Comparison of ENCODE assay signal across 9 cellular contexts in the genomic region with DNA sequence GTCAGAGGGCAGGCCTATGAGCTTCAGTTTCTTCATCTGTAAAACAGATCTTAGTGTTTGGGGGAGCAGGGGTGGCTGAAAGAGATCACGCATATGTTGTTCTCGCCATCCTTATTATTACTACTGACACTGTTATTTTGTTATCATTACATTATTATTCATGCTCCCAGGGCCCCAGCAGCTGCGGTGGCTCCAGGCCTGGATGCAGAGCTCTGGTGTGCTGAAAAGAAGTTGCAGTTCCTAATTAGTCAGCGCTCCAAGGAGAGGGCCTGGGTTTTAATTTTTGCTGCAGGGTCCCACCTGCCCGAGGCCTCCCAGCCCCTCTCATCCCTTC. TPM values are rescaled to one million over a fixed set of nuclear protein-coding genes. Genes with fewer than 3 reads are reported as not detected.
DNase-seq lines count a peak whose midpoint lies in the region; ATAC-seq, FAIRE-seq and TF ChIP-seq lines count a peak whose summit lies in the region.
"Had no signal": no experiment of that assay in that cellular context is flagged by ENCODE, and none has a peak within 500 bp of the region (broad histone marks: within the 10 kb centered on the region; RNA-seq: fewer than 3 reads in every experiment).

No MANE protein-coding gene starts in this region.

- peak overlapping the region; percentile 60 for H3K4me3 Mint-ChIP-seq in activated CD8-positive, alpha-beta memory T cell treated with anti-CD3 and anti-CD28 coated beads, Interleukin-2, amount 10 ng/mL, durations not matched to agents 7 days and 5 days
- peak overlapping the region; percentile 65 for H3K4me3 Mint-ChIP-seq in activated T-helper 17 cell treated with anti-CD3 and anti-CD28 coated beads, Interleukin-2, amount 50 U/mL, for 72 hours

- peak overlapping the region; percentile 65 for H3K27ac Mint-ChIP-seq in activated CD8-positive, alpha-beta memory T cell treated with anti-CD3 and anti-CD28 coated beads, Interleukin-2, amount 10 ng/mL, durations not matched to agents 7 days and 5 days
- H3K27ac Mint-ChIP-seq in activated T-helper 17 cell treated with anti-CD3 and anti-CD28 coated beads, Interleukin-2, amount 50 U/mL, for 72 hours, result peak overlapping the region; percentile 48

- H3K27me3 Mint-ChIP-seq in activated CD8-positive, alpha-beta memory T cell treated with anti-CD3 and anti-CD28 coated beads, Interleukin-2, amount 10 ng/mL, durations not matched to agents 7 days and 5 days, result no peaks in the 10 kb centered on the region
- H3K27me3 Mint-ChIP-seq in activated T-helper 17 cell treated with anti-CD3 and anti-CD28 coated beads, Interleukin-2, amount 50 U/mL, for 72 hours, result peaks cover 4% of the 10 kb centered on the region

- H2AFZ ChIP-seq in keratinocyte (ENCODE audit: control insufficient read depth, low read length), result peak overlapping the region; percentile 95

- H3K9ac ChIP-seq in keratinocyte (ENCODE audit: control insufficient read depth, extremely low read depth, insufficient read depth, low read length), result peak overlapping the region; percentile 85

- H3K4me3 ChIP-seq in keratinocyte (ENCODE audit: control insufficient read depth in 2 of 3, extremely low read depth in 1 of 3, insufficient read depth in 2 of 3, low read depth in 1 of 3, low read length in 3 of 3) (peak overlapping the region in 2 of 3 experiments; percentile 62), thymus (ENCODE audit: low read length) (peak overlapping the region; percentile 65)

- H4K20me1 ChIP-seq in keratinocyte (ENCODE audit: control insufficient read depth, extremely low read depth, insufficient read depth, low read length), result no peaks in the 10 kb centered on the region

- no peak for ATAC-seq in activated CD8-positive, alpha-beta memory T cell treated with anti-CD3 and anti-CD28 coated beads, Interleukin-2, amount 10 ng/mL, durations not matched to agents 7 days and 5 days
- no peak for ATAC-seq in activated T-helper 17 cell treated with anti-CD3 and anti-CD28 coated beads, Interleukin-2, amount 50 U/mL, for 72 hours (replicated peaks)
- ATAC-seq in HG03520 (IDR thresholded peaks at IDR 0.05; ENCODE audit: unreplicated experiment), result no peak

- 35% methylated on average over 5 of the region's 5 CpGs for WGBS in thymus

- H3K27ac ChIP-seq in keratinocyte (ENCODE audit: control insufficient read depth, insufficient read depth, low read length) (peak overlapping the region; percentile 73), thymus (ENCODE audit: low read depth) (peak overlapping the region; percentile 96)

- no peaks in the 10 kb centered on the region for H3K9me3 ChIP-seq in keratinocyte (ENCODE audit: control insufficient read depth, low read depth, low read length)
- H3K9me3 ChIP-seq in thymus (ENCODE audit: control insufficient read depth), result no peaks in the 10 kb centered on the region

- H3K9me3 Mint-ChIP-seq in activated CD8-positive, alpha-beta memory T cell treated with anti-CD3 and anti-CD28 coated beads, Interleukin-2, amount 10 ng/mL, durations not matched to agents 7 days and 5 days (ENCODE audit: low read depth), result no peaks in the 10 kb centered on the region
- H3K9me3 Mint-ChIP-seq in activated T-helper 17 cell treated with anti-CD3 and anti-CD28 coated beads, Interleukin-2, amount 50 U/mL, for 72 hours, result no peaks in the 10 kb centered on the region

- no peak for FAIRE-seq in keratinocyte (lab: Jason Lieb, UNC)

- H3K36me3 ChIP-seq in keratinocyte (ENCODE audit: control insufficient read depth in 2 of 2, extremely low read depth in 1 of 2, insufficient read depth in 2 of 2, low read length in 2 of 2) (no peaks in the 10 kb centered on the region), thymus (ENCODE audit: control insufficient read depth, insufficient read depth) (no peaks in the 10 kb centered on the region)

- no peaks in the 10 kb centered on the region for H3K79me2 ChIP-seq in keratinocyte (ENCODE audit: control insufficient read depth, insufficient read depth, low read length)

- H3K4me1 ChIP-seq in keratinocyte (ENCODE audit: control insufficient read depth, extremely low read depth, insufficient read depth, low read length) (peaks cover 18% of the 10 kb centered on the region), thymus (ENCODE audit: control insufficient read depth, insufficient read depth, low read length) (peaks cover 43% of the 10 kb centered on the region)

- peak overlapping the region; percentile 88 for H3K4me2 ChIP-seq in keratinocyte (ENCODE audit: control insufficient read depth, extremely low read depth, insufficient read depth, low read depth, low read length)

- dilution Hi-C loops in keratinocyte (cut with MboI; ENCODE audit: extremely low pct_ligation_motif_present, low sequenced_read_pairs), result no loop called here

- TF ChIP-seq CTCF in keratinocyte (optimal IDR thresholded peaks at IDR 0.05 in 1 of 3, IDR thresholded peaks at IDR 0.05 in 1 of 3, conservative IDR thresholded peaks at IDR 0.05 in 1 of 3; ENCODE audit: extremely low read depth in 1 of 3, insufficient read depth in 2 of 3, low read length in 3 of 3), result no peak

- no peaks in the 10 kb centered on the region for H3K9me1 ChIP-seq in keratinocyte (ENCODE audit: control insufficient read depth, extremely low read depth, insufficient read depth, low read length)

- no peaks in the 10 kb centered on the region for H3K36me3 Mint-ChIP-seq in activated CD8-positive, alpha-beta memory T cell treated with anti-CD3 and anti-CD28 coated beads, Interleukin-2, amount 10 ng/mL, durations not matched to agents 7 days and 5 days
- H3K36me3 Mint-ChIP-seq in activated T-helper 17 cell treated with anti-CD3 and anti-CD28 coated beads, Interleukin-2, amount 50 U/mL, for 72 hours (ENCODE audit: low read depth), result no peaks in the 10 kb centered on the region

- H3K27me3 ChIP-seq in keratinocyte (ENCODE audit: control insufficient read depth, extremely low read depth, insufficient read depth, low read length) (no peaks in the 10 kb centered on the region), thymus (ENCODE audit: control insufficient read depth, insufficient read depth) (no peaks in the 10 kb centered on the region)

- no peak for DNase-seq in activated CD8-positive, alpha-beta memory T cell treated with anti-CD3 and anti-CD28 coated beads, Interleukin-2, amount 10 ng/mL, durations not matched to agents 7 days and 5 days
- no peak for DNase-seq in activated CD8-positive, alpha-beta memory T cell treated with anti-CD3 and anti-CD28 coated beads, Interleukin-2, amount 50 U/mL, for 48 hours
- DNase-seq in keratinocyte (ENCODE audit: low read depth, low spot score) (no peak), islet precursor cell (no peak)
- no peak for DNase-seq in stimulated activated CD4-positive, alpha-beta T cell treated with anti-CD3 and anti-CD28 coated beads, Interleukin-4, amount 100 ng/mL, for 1 hour
- DNase-seq: NCI-H1105 treated with DMSO at 0.1 percent for 48 hours had no signal

- peaks cover 51% of the 10 kb centered on the region for H3K4me1 Mint-ChIP-seq in activated CD8-positive, alpha-beta memory T cell treated with anti-CD3 and anti-CD28 coated beads, Interleukin-2, amount 10 ng/mL, durations not matched to agents 7 days and 5 days
- peaks cover 9% of the 10 kb centered on the region for H3K4me1 Mint-ChIP-seq in activated T-helper 17 cell treated with anti-CD3 and anti-CD28 coated beads, Interleukin-2, amount 50 U/mL, for 72 hours

- CTCF ChIA-PET in activated CD8-positive, alpha-beta memory T cell treated with anti-CD3 and anti-CD28 coated beads, Interleukin-2, amount 10 ng/mL, durations not matched to agents 7 days and 5 days (lab: Charles Lee), result interaction anchor here (1.0 to 7.5 kb wide), 4 partner anchors 33 to 154 kb away, joined by 4 to 84 read pairs (median 6); no protein-coding TSS in a partner anchor

RNA-seq across cellular contexts. Expression of gene CXXC5, which starts 19.5 kb away (rescaled TPM):
- total RNA-seq in activated CD8-positive, alpha-beta memory T cell treated with anti-CD3 and anti-CD28 coated beads, Interleukin-2, amount 10 ng/mL, durations not matched to agents 7 days and 5 days, result 1 to 10 TPM; 1.8 to 4.1 TPM
- 1 to 10 TPM in 1 of 2 donors, under 1 TPM in 1; 0.89 to 2.7 TPM for total RNA-seq in activated T-helper 17 cell treated with anti-CD3 and anti-CD28 coated beads, Interleukin-2, amount 50 U/mL, for 72 hours
- polyA plus RNA-seq in keratinocyte (0.59 to 1.7 TPM (median 1.0 TPM) in 3 replicates), thymus (47.9 TPM)
- 4.9 TPM for polyA plus RNA-seq in keratinocyte (2011; ENCODE audit: low read depth)
- polyA plus RNA-seq in keratinocyte (2011; cell fraction: cytosol; rRNA removed), result 1.0 and 1.1 TPM in 2 replicates
- 1.2 and 2.1 TPM in 2 replicates for polyA plus RNA-seq in keratinocyte (2011; cell fraction: nucleus; rRNA removed)
- 0.65 and 6.6 TPM in 2 replicates for polyA plus RNA-seq in keratinocyte (2012; ENCODE audit: low replicate concordance)
- polyA minus RNA-seq in keratinocyte, result 0.80 to 2.0 TPM (median 1.4 TPM) in 3 replicates
- polyA minus RNA-seq in keratinocyte (2011; cell fraction: cytosol; rRNA and poly(A)+ RNA removed), result 5.4 TPM
- polyA minus RNA-seq in keratinocyte (2011; cell fraction: nucleus; rRNA and poly(A)+ RNA removed), result 2.2 and 3.7 TPM in 2 replicates
